In genomic region chr9:136902259-136902821, GRCh38 we compare ENCODE assay signal across 8 cellular contexts. TPM values are rescaled to one million over a fixed set of nuclear protein-coding genes. Genes with fewer than 3 reads are reported as not detected.
A peak's percentile ranks its signal among the peaks of the same experiment; 100 is the strongest.
DNase-seq lines count a peak whose midpoint lies in the region; ATAC-seq and TF ChIP-seq lines count a peak whose summit lies in the region.

No MANE protein-coding gene starts in this region.

- TF ChIP-seq CTCF in nephron progenitor cell (IDR thresholded peaks at IDR 0.05) (no peak), thoracic aorta (IDR thresholded peaks at IDR 0.05) (no peak)

- H3K9me3 ChIP-seq in thoracic aorta: no peaks in the 10 kb centered on the region

- H3K9me3 Mint-ChIP-seq in nephron progenitor cell: no peaks in the 10 kb centered on the region

- no peak overlapping the region for H3K4me3 Mint-ChIP-seq in nephron progenitor cell

- peaks cover 3% of the 10 kb centered on the region for H3K27me3 Mint-ChIP-seq in nephron progenitor cell (ENCODE audit: low read depth, poor library complexity)

- peak overlapping the region; percentile 54 for H3K4me3 ChIP-seq in thoracic aorta

- no peaks in the 10 kb centered on the region for H3K27me3 ChIP-seq in thoracic aorta (replicated peaks; ENCODE audit: insufficient read depth)

- peaks cover 18 to 40% of the 10 kb centered on the region in 2 donors for H3K4me1 ChIP-seq in thoracic aorta (ENCODE audit: control insufficient read depth in 1 of 2, low read depth in 2 of 2)

- peak overlapping the region; percentile 70 to 77 for H3K27ac ChIP-seq in thoracic aorta

- H3K27ac Mint-ChIP-seq in nephron progenitor cell: peak overlapping the region; percentile 96

- H3K36me3 Mint-ChIP-seq in nephron progenitor cell (ENCODE audit: low read depth): peaks cover 42% of the 10 kb centered on the region

- DNase-seq in activated CD4-positive, alpha-beta T cell treated with anti-CD3 and anti-CD28 coated beads, Interleukin-2, amount 50 U/mL, for 24 hours (ENCODE audit: low read depth in 1 of 2, low spot score in 1 of 2): peak; percentile 70 to 89
- DNase-seq in effector CD8-positive, alpha-beta T cell (lab: John Stamatoyannopoulos, UW): peak; percentile 51
- DNase-seq in nephron progenitor cell: no peak
- DNase-seq in thoracic aorta (ENCODE audit: low spot score): peak; percentile 19
- DNase-seq in NCI-H446 (lab: John Stamatoyannopoulos, UW): no peak
- DNase-seq in NOMO-1 treated with DMSO at 0.1 percent for 48 hours (lab: John Stamatoyannopoulos, UW; ENCODE audit: unreplicated experiment): no peak

- no peaks in the 10 kb centered on the region for H3K4me1 Mint-ChIP-seq in nephron progenitor cell

- H3K36me3 ChIP-seq in thoracic aorta: no peaks in the 10 kb centered on the region

- ATAC-seq in GM18861 (IDR thresholded peaks at IDR 0.05; ENCODE audit: unreplicated experiment) (peak; percentile 52), HG03139 (IDR thresholded peaks at IDR 0.05; ENCODE audit: unreplicated experiment) (peak; percentile 51), thoracic aorta (ENCODE audit: insufficient number of reproducible peaks, low FRiP score, low read depth) (peak; percentile 68)

RNA-seq across cellular contexts. Expression of gene TRAF2, which starts 16.0 kb away (rescaled TPM):
- total RNA-seq in thoracic aorta: 10 to 100 TPM; 11.6 to 12.9 TPM

RNA-seq across cellular contexts. Expression of gene EDF1, which starts 36.2 kb away (rescaled TPM):
- 100 to 1,000 TPM; 200 to 240 TPM for total RNA-seq in thoracic aorta

RNA-seq across cellular contexts. Expression of gene FBXW5, which starts 42.2 kb away (rescaled TPM):
- 100 to 1,000 TPM; 176 to 383 TPM for total RNA-seq in thoracic aorta

RNA-seq across cellular contexts. Expression of gene C8G, which starts 42.7 kb away (rescaled TPM):
- total RNA-seq in thoracic aorta: not detected

RNA-seq across cellular contexts. Expression of gene LCN12, which starts 49.7 kb away (rescaled TPM):
- total RNA-seq in thoracic aorta: under 1 TPM in 1 of 2 donors, not detected in 1; 0.27 TPM

Comparison
In these comparisons a context has a peak if more than half of its experiments do, and no peak if none do; other contexts are left out.
1. DNase-seq: peak in activated CD4-positive, alpha-beta T cell treated with anti-CD3 and anti-CD28 coated beads, Interleukin-2, amount 50 U/mL, for 24 hours (2 of 2), effector CD8-positive, alpha-beta T cell (single experiment) and thoracic aorta (single experiment); none in nephron progenitor cell (single experiment), NCI-H446 (0 of 2) and NOMO-1 treated with DMSO at 0.1 percent for 48 hours (single experiment).
2. Peak in every context shown above with its lines, with median percentiles within 50 percentile points of each other: ATAC-seq.